ENCODE assay signal across 7 cellular contexts in the genomic region with DNA sequence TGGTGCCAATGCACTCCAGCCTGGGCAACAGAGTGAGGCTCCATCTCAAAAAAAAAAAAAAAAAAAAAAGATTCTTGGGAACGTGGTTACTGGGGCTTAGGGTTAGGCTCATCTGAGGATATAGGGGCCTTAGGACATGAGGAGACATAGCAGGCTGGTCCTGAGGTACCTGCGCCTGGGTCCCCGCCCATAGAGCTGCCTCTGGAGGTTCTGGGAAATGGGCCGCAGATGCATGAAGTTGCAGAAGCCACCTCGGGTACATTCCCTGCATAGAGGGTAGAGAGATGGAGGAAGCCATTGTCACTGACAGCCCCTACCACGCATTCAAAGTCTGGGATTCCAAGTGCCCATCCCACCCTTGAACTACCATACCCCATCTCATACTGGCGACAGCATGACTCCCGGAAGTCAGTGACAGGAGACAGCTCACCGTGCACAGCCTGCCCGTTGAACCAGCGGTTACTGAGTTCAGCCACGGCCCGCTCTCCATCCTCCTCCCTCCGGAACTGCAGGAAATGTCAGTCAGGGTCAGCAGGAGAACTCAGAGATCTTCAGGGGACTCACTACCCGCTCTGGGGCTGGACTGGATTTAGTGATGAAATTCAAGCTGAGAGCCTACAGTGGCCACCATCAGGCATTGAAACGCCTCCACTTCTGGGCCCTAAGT. TPM values are rescaled to one million over a fixed set of nuclear protein-coding genes. Genes with fewer than 3 reads are reported as not detected.
DNase-seq lines count a peak whose midpoint lies in the region; ATAC-seq lines count a peak whose summit lies in the region.
"Had no signal": no experiment of that assay in that cellular context is flagged by ENCODE, and none has a peak within 500 bp of the region (broad histone marks: within the 10 kb centered on the region; RNA-seq: fewer than 3 reads in every experiment).

No MANE protein-coding gene starts in this region.

- H3K4me1 ChIP-seq in CD4-positive, CD25-positive, alpha-beta regulatory T cell (ENCODE audit: control insufficient read depth, insufficient read depth, low read length, poor library complexity, severe bottlenecking), result peaks cover 74% of the 10 kb centered on the region
- H3K4me1 ChIP-seq in mucosa of stomach (ENCODE audit: control insufficient read depth, insufficient read depth, low read length), result peaks cover 33% of the 10 kb centered on the region

- peak overlapping the region; percentile 90 to 98 (median 94) for H3K4me3 Mint-ChIP-seq in CD4-positive, CD25-positive, alpha-beta regulatory T cell
- H3K4me3 Mint-ChIP-seq in T-cell, result peak overlapping the region; percentile 87 to 99 (median 97)

- no peaks in the 10 kb centered on the region for H3K9me3 Mint-ChIP-seq in CD4-positive, CD25-positive, alpha-beta regulatory T cell
- no peaks in the 10 kb centered on the region for H3K9me3 Mint-ChIP-seq in T-cell

- H3K4me1 Mint-ChIP-seq in CD4-positive, CD25-positive, alpha-beta regulatory T cell, result peaks cover 5 to 69% (median 41%) of the 10 kb centered on the region in 4 donors
- H3K4me1 Mint-ChIP-seq in T-cell, result peaks cover 60 to 70% (median 61%) of the 10 kb centered on the region in 3 donors

- peaks cover 1% of the 10 kb centered on the region for H3K36me3 ChIP-seq in CD4-positive, CD25-positive, alpha-beta regulatory T cell (ENCODE audit: control insufficient read depth, insufficient read depth, low read length)
- H3K36me3 ChIP-seq in mucosa of stomach (ENCODE audit: control insufficient read depth, insufficient read depth, low read length), result no peaks in the 10 kb centered on the region

- no peak for ATAC-seq in CD4-positive, CD25-positive, alpha-beta regulatory T cell (ENCODE audit: low read depth in 2 of 2)
- ATAC-seq in T-cell (replicated peaks in 1 of 4) (no peak), left lobe of liver (no peak)

- peaks cover 12% of the 10 kb centered on the region for H3K27me3 Mint-ChIP-seq in CD4-positive, CD25-positive, alpha-beta regulatory T cell
- no peaks in the 10 kb centered on the region for H3K27me3 Mint-ChIP-seq in T-cell

- POLR2A ChIA-PET in T-cell (lab: Charles Lee), result interaction anchor here (0.6 to 0.7 kb wide), 4 partner anchors 96 to 1479 kb away, joined by 3 to 4 read pairs (median 4); no protein-coding TSS in a partner anchor

- H3K27ac Mint-ChIP-seq in CD4-positive, CD25-positive, alpha-beta regulatory T cell, result peak overlapping the region; percentile 100
- H3K27ac Mint-ChIP-seq in T-cell, result peak overlapping the region; percentile 99 to 100

- no peak overlapping the region for H3K9ac ChIP-seq in mucosa of stomach (ENCODE audit: low read length)

- H3K27ac ChIP-seq in CD4-positive, CD25-positive, alpha-beta regulatory T cell (ENCODE audit: insufficient read depth, low read length, poor library complexity, severe bottlenecking), result peak overlapping the region; percentile 100

- no peak for DNase-seq in CD4-positive, CD25-positive, alpha-beta regulatory T cell
- DNase-seq in T-cell (no peak), NCI-H2171 treated with DMSO at 0.1 percent for 48 hours (lab: John Stamatoyannopoulos, UW) (no peak), left lobe of liver (ENCODE audit: low spot score) (no peak), activated gamma-delta T cell treated with Interleukin-2 at 50 U/mL for 16 hours (no peak)
- DNase-seq: nucleus accumbens had no signal

- peak overlapping the region; percentile 88 for H3K4me3 ChIP-seq in CD4-positive, CD25-positive, alpha-beta regulatory T cell (ENCODE audit: low read depth, low read length)
- H3K4me3 ChIP-seq in mucosa of stomach (ENCODE audit: low read length), result peak overlapping the region; percentile 26

- CTCF ChIA-PET in T-cell (lab: Charles Lee), result interaction anchor here in 1 of 2 donors (0.6 to 0.7 kb wide), 6 partner anchors 42 to 310 kb away, joined by 3 to 8 read pairs (median 4); a partner anchor contains a TSS

- no peaks in the 10 kb centered on the region for H3K27me3 ChIP-seq in CD4-positive, CD25-positive, alpha-beta regulatory T cell (ENCODE audit: control insufficient read depth, insufficient read depth, low read length)
- H3K27me3 ChIP-seq in mucosa of stomach (ENCODE audit: control insufficient read depth, insufficient read depth, low read length), result no peaks in the 10 kb centered on the region

- H3K36me3 Mint-ChIP-seq in CD4-positive, CD25-positive, alpha-beta regulatory T cell, result peaks cover 9% of the 10 kb centered on the region
- peaks cover 13% of the 10 kb centered on the region for H3K36me3 Mint-ChIP-seq in T-cell

- H3K9me3 ChIP-seq in CD4-positive, CD25-positive, alpha-beta regulatory T cell (ENCODE audit: control insufficient read depth in 2 of 2, low read length in 2 of 2), result no peaks in the 10 kb centered on the region
- H3K9me3 ChIP-seq in mucosa of stomach (ENCODE audit: control insufficient read depth, low read length), result no peaks in the 10 kb centered on the region

RNA-seq across cellular contexts. Expression of a gene that starts 1.4 kb away (rescaled TPM):
- total RNA-seq in CD4-positive, CD25-positive, alpha-beta regulatory T cell, result 70.8 TPM
- 10 to 100 TPM; 48.4 to 66.5 (median 58.5) TPM for polyA plus RNA-seq in CD4-positive, CD25-positive, alpha-beta regulatory T cell
- total RNA-seq in T-cell (10 to 100 TPM; 40.2 to 74.1 (median 49.3) TPM), left lobe of liver (15.1 TPM)

RNA-seq across cellular contexts. Expression of a gene that starts 1.5 kb away (rescaled TPM):
- 80.5 TPM for total RNA-seq in CD4-positive, CD25-positive, alpha-beta regulatory T cell
- polyA plus RNA-seq in CD4-positive, CD25-positive, alpha-beta regulatory T cell, result 100 to 1,000 TPM; 109 to 151 (median 125) TPM
- total RNA-seq in T-cell (100 to 1,000 TPM in 2 of 5 donors, 10 to 100 TPM in 3; 54.7 to 123 (median 98.1) TPM), left lobe of liver (30.8 TPM)

RNA-seq across cellular contexts. Expression of a gene that starts 1.7 kb away (rescaled TPM):
- 21.1 TPM for total RNA-seq in CD4-positive, CD25-positive, alpha-beta regulatory T cell
- polyA plus RNA-seq in CD4-positive, CD25-positive, alpha-beta regulatory T cell, result 10 to 100 TPM; 66.1 to 99.6 (median 72.9) TPM
- 10 to 100 TPM; 21.2 to 33.5 (median 24.5) TPM for total RNA-seq in T-cell
- 31.7 TPM for total RNA-seq in left lobe of liver

RNA-seq across cellular contexts. Expression of a gene that starts 4.6 kb away (rescaled TPM):
- 11.7 TPM for total RNA-seq in CD4-positive, CD25-positive, alpha-beta regulatory T cell
- polyA plus RNA-seq in CD4-positive, CD25-positive, alpha-beta regulatory T cell, result 10 to 100 TPM in 3 of 4 donors, 1 to 10 TPM in 1; 9.9 to 16.5 (median 11.8) TPM
- total RNA-seq in T-cell, result 10 to 100 TPM; 11.8 to 23.6 (median 22.8) TPM
- total RNA-seq in left lobe of liver, result 4.7 TPM

RNA-seq across cellular contexts. Expression of a gene that starts 13.1 kb away (rescaled TPM):
- not detected for total RNA-seq in CD4-positive, CD25-positive, alpha-beta regulatory T cell
- not detected for polyA plus RNA-seq in CD4-positive, CD25-positive, alpha-beta regulatory T cell
- total RNA-seq in T-cell (under 1 TPM in 3 of 5 donors, not detected in 2; 0.44 to 0.69 (median 0.51) TPM), left lobe of liver (7.0 TPM)
